In the genomic region with DNA sequence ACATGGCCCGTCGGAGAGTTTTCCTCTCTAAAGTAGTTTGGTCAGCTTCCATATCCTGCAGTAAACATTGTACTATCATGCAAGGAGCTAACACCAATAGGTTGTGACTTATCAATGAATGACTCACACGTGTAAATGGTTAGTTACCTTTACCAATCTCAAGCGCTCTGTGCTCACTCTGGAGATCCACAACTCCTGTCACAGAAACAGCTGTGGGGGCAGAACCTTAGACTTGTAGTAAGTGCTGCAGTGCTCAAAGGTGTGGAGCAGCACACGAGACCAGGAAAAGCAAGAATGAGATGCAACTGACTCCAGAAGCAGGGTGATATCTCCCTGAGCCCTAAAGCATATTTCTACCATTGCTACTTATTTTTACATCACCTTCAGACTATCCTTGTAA, we compare ENCODE assay signal across 38 cellular contexts.
"Had no signal": no experiment of that assay in that cellular context is flagged by ENCODE, and none has a peak within 500 bp of the region (broad histone marks: within the 10 kb centered on the region; RNA-seq: fewer than 3 reads in every experiment).

No MANE protein-coding gene starts in this region.

- H3K4me1 Mint-ChIP-seq: activated naive CD4-positive, alpha-beta T cell treated with anti-CD3 and anti-CD28 coated beads, Interleukin-2, amount 10 ng/mL, durations not matched to agents 7 days and 5 days; activated naive CD4-positive, alpha-beta T cell treated with anti-CD3 and anti-CD28 coated beads, Interleukin-2, amount 50 U/mL, for 24 hours; activated naive CD8-positive, alpha-beta T cell treated with anti-CD3 and anti-CD28 coated beads for 36 hours; activated naive CD8-positive, alpha-beta T cell treated with anti-CD3 and anti-CD28 coated beads, Interleukin-2, amount 10 ng/mL, durations not matched to agents 7 days and 5 days; activated naive CD8-positive, alpha-beta T cell treated with anti-CD3 and anti-CD28 coated beads, Interleukin-2, amount 50 U/mL, for 24 hours; activated T-helper 17 cell treated with anti-CD3 and anti-CD28 coated beads, Interleukin-2, amount 50 U/mL, for 72 hours; brain; central memory CD8-positive, alpha-beta T cell had no signal

- H3K4me3 ChIP-seq: adrenal gland, ascending aorta, body of pancreas, breast epithelium, cardiac muscle cell had no signal

- H3K9me3 Mint-ChIP-seq: activated naive CD4-positive, alpha-beta T cell treated with anti-CD3 and anti-CD28 coated beads for 36 hours; activated naive CD4-positive, alpha-beta T cell treated with anti-CD3 and anti-CD28 coated beads, Interleukin-2, amount 10 ng/mL, durations not matched to agents 7 days and 5 days; activated naive CD4-positive, alpha-beta T cell treated with anti-CD3 and anti-CD28 coated beads, Interleukin-2, amount 50 U/mL, for 24 hours; activated naive CD4-positive, alpha-beta T cell treated with anti-CD3 and anti-CD28 coated beads, Interleukin-2, amount 50 U/mL, for 72 hours; activated naive CD8-positive, alpha-beta T cell treated with anti-CD3 and anti-CD28 coated beads for 36 hours; activated naive CD8-positive, alpha-beta T cell treated with anti-CD3 and anti-CD28 coated beads, Interleukin-2, amount 10 ng/mL, durations not matched to agents 7 days and 5 days; activated naive CD8-positive, alpha-beta T cell treated with anti-CD3 and anti-CD28 coated beads, Interleukin-2, amount 50 U/mL, for 24 hours; activated T-cell treated with anti-CD3 and anti-CD28 coated beads, Interleukin-2, amount 50 U/mL, for 24 hours; activated T-cell treated with anti-CD3 and anti-CD28 coated beads, Interleukin-2, amount 50 U/mL, for 4 hours; activated T-cell treated with anti-CD3 and anti-CD28 coated beads, Interleukin-2, amount 50 U/mL, for 72 hours; activated T-helper 1 cell treated with anti-CD3 and anti-CD28 coated beads, Interleukin-12 subunit alpha, Interleukin-12 subunit beta, Interleukin-2, Interleukin-4 antibody, amounts not matched to agents 30 ng/mL and 10 ng/mL and 1 ng/mL, durations not matched to agents 14 hours and 24 hours and 36 hours; activated T-helper 17 cell treated with anti-CD3 and anti-CD28 coated beads, Interleukin-2, amount 50 U/mL, for 72 hours; activated T-helper 2 cell treated with anti-CD3 and anti-CD28 coated beads, Interferon-gamma antibody, Interleukin-2, Interleukin-4, amounts not matched to agents 10 μg/mL and 5 μg/mL and 100 μg/mL, durations not matched to agents 14 hours and 24 hours and 36 hours; brain; central memory CD8-positive, alpha-beta T cell had no signal

- ATAC-seq: activated naive CD4-positive, alpha-beta T cell treated with anti-CD3 and anti-CD28 coated beads, Interleukin-2, amount 50 U/mL, for 72 hours; activated naive CD8-positive, alpha-beta T cell treated with anti-CD3 and anti-CD28 coated beads, Interleukin-2, amount 50 U/mL, for 24 hours; activated T-cell treated with anti-CD3 and anti-CD28 coated beads, Interleukin-2, amount 50 U/mL, for 4 hours; activated T-cell treated with anti-CD3 and anti-CD28 coated beads, Interleukin-2, amount 50 U/mL, for 72 hours; activated T-helper 17 cell treated with anti-CD3 and anti-CD28 coated beads, Interleukin-2, amount 50 U/mL, for 72 hours; body of pancreas had no signal

- DNase-seq: activated effector memory CD4-positive, alpha-beta T cell treated with anti-CD3 and anti-CD28 coated beads, Interleukin-2, amount 50 U/mL, for 16 hours; activated effector memory CD4-positive, alpha-beta T cell treated with Interleukin-2 at 50 U/mL for 16 hours; activated gamma-delta T cell; activated gamma-delta T cell treated with Interleukin-2 at 50 U/mL for 16 hours; activated naive CD4-positive, alpha-beta T cell; activated naive CD4-positive, alpha-beta T cell treated with anti-CD3 and anti-CD28 coated beads for 36 hours; activated naive CD4-positive, alpha-beta T cell treated with anti-CD3 and anti-CD28 coated beads, Interleukin-2, amount 10 ng/mL, durations not matched to agents 7 days and 5 days; activated naive CD4-positive, alpha-beta T cell treated with anti-CD3 and anti-CD28 coated beads, Interleukin-2, amount 50 U/mL, for 16 hours; activated naive CD4-positive, alpha-beta T cell treated with Interleukin-2 at 50 U/mL for 16 hours; activated naive CD8-positive, alpha-beta T cell treated with anti-CD3 and anti-CD28 coated beads for 36 hours; activated naive CD8-positive, alpha-beta T cell treated with anti-CD3 and anti-CD28 coated beads, Interleukin-2, amount 10 ng/mL, durations not matched to agents 7 days and 5 days; activated naive CD8-positive, alpha-beta T cell treated with anti-CD3 and anti-CD28 coated beads, Interleukin-2, amount 50 U/mL, for 24 hours; activated T-cell treated with anti-CD3 and anti-CD28 coated beads, Interleukin-2, amount 50 U/mL, for 1 hour; activated T-cell treated with anti-CD3 and anti-CD28 coated beads, Interleukin-2, amount 50 U/mL, for 24 hours; activated T-cell treated with anti-CD3 and anti-CD28 coated beads, Interleukin-2, amount 50 U/mL, for 4 hours; activated T-cell treated with anti-CD3 and anti-CD28 coated beads, Interleukin-2, amount 50 U/mL, for 48 hours; activated T-cell treated with anti-CD3 and anti-CD28 coated beads, Interleukin-2, amount 50 U/mL, for 72 hours; adrenal gland; amniotic stem cell; amygdala; anterior cingulate cortex; aorta; body of pancreas; brain microvascular endothelial cell; caudate nucleus; central memory CD4-positive, alpha-beta T cell; cerebellar nuclear complex had no signal

- H3K27me3 ChIP-seq: adrenal gland, ascending aorta, body of pancreas, brain microvascular endothelial cell, breast epithelium, cardiac muscle cell had no signal

- H3K36me3 Mint-ChIP-seq: activated naive CD4-positive, alpha-beta T cell treated with anti-CD3 and anti-CD28 coated beads, Interleukin-2, amount 10 ng/mL, durations not matched to agents 7 days and 5 days; activated naive CD4-positive, alpha-beta T cell treated with anti-CD3 and anti-CD28 coated beads, Interleukin-2, amount 50 U/mL, for 24 hours; activated naive CD4-positive, alpha-beta T cell treated with anti-CD3 and anti-CD28 coated beads, Interleukin-2, amount 50 U/mL, for 72 hours; activated naive CD8-positive, alpha-beta T cell; activated naive CD8-positive, alpha-beta T cell treated with anti-CD3 and anti-CD28 coated beads for 36 hours; activated naive CD8-positive, alpha-beta T cell treated with anti-CD3 and anti-CD28 coated beads, Interleukin-2, amount 10 ng/mL, durations not matched to agents 7 days and 5 days; brain had no signal

- H3K4me3 Mint-ChIP-seq: activated naive CD4-positive, alpha-beta T cell treated with anti-CD3 and anti-CD28 coated beads for 36 hours; activated naive CD4-positive, alpha-beta T cell treated with anti-CD3 and anti-CD28 coated beads, Interleukin-2, amount 10 ng/mL, durations not matched to agents 7 days and 5 days; activated naive CD4-positive, alpha-beta T cell treated with anti-CD3 and anti-CD28 coated beads, Interleukin-2, amount 50 U/mL, for 24 hours; activated naive CD8-positive, alpha-beta T cell; activated naive CD8-positive, alpha-beta T cell treated with anti-CD3 and anti-CD28 coated beads for 36 hours; activated naive CD8-positive, alpha-beta T cell treated with anti-CD3 and anti-CD28 coated beads, Interleukin-2, amount 10 ng/mL, durations not matched to agents 7 days and 5 days; activated naive CD8-positive, alpha-beta T cell treated with anti-CD3 and anti-CD28 coated beads, Interleukin-2, amount 50 U/mL, for 24 hours; activated T-cell treated with anti-CD3 and anti-CD28 coated beads, Interleukin-2, amount 50 U/mL, for 24 hours; activated T-cell treated with anti-CD3 and anti-CD28 coated beads, Interleukin-2, amount 50 U/mL, for 4 hours; activated T-cell treated with anti-CD3 and anti-CD28 coated beads, Interleukin-2, amount 50 U/mL, for 72 hours; activated T-helper 1 cell treated with anti-CD3 and anti-CD28 coated beads, Interleukin-12 subunit alpha, Interleukin-12 subunit beta, Interleukin-2, Interleukin-4 antibody, amounts not matched to agents 30 ng/mL and 10 ng/mL and 1 ng/mL, durations not matched to agents 14 hours and 24 hours and 36 hours; activated T-helper 17 cell treated with anti-CD3 and anti-CD28 coated beads, Interleukin-2, amount 50 U/mL, for 72 hours; brain; central memory CD8-positive, alpha-beta T cell had no signal

- H3K9me3 ChIP-seq: adrenal gland, ascending aorta, body of pancreas, breast epithelium had no signal

- H3K27ac Mint-ChIP-seq: activated naive CD4-positive, alpha-beta T cell treated with anti-CD3 and anti-CD28 coated beads for 36 hours; activated naive CD4-positive, alpha-beta T cell treated with anti-CD3 and anti-CD28 coated beads, Interleukin-2, amount 10 ng/mL, durations not matched to agents 7 days and 5 days; activated naive CD4-positive, alpha-beta T cell treated with anti-CD3 and anti-CD28 coated beads, Interleukin-2, amount 50 U/mL, for 24 hours; activated naive CD4-positive, alpha-beta T cell treated with anti-CD3 and anti-CD28 coated beads, Interleukin-2, amount 50 U/mL, for 72 hours; activated naive CD8-positive, alpha-beta T cell; activated naive CD8-positive, alpha-beta T cell treated with anti-CD3 and anti-CD28 coated beads for 36 hours; activated naive CD8-positive, alpha-beta T cell treated with anti-CD3 and anti-CD28 coated beads, Interleukin-2, amount 10 ng/mL, durations not matched to agents 7 days and 5 days; activated naive CD8-positive, alpha-beta T cell treated with anti-CD3 and anti-CD28 coated beads, Interleukin-2, amount 50 U/mL, for 24 hours; activated T-cell treated with anti-CD3 and anti-CD28 coated beads, Interleukin-2, amount 50 U/mL, for 24 hours; activated T-cell treated with anti-CD3 and anti-CD28 coated beads, Interleukin-2, amount 50 U/mL, for 72 hours; activated T-helper 1 cell treated with anti-CD3 and anti-CD28 coated beads, Interleukin-12 subunit alpha, Interleukin-12 subunit beta, Interleukin-2, Interleukin-4 antibody, amounts not matched to agents 30 ng/mL and 10 ng/mL and 1 ng/mL, durations not matched to agents 14 hours and 24 hours and 36 hours; activated T-helper 17 cell treated with anti-CD3 and anti-CD28 coated beads, Interleukin-2, amount 50 U/mL, for 72 hours; activated T-helper 2 cell treated with anti-CD3 and anti-CD28 coated beads, Interferon-gamma antibody, Interleukin-2, Interleukin-4, amounts not matched to agents 10 μg/mL and 5 μg/mL and 100 μg/mL, durations not matched to agents 14 hours and 24 hours and 36 hours; brain had no signal

- H3K36me3 ChIP-seq: adrenal gland, ascending aorta, brain microvascular endothelial cell, breast epithelium, cardiac muscle cell had no signal

- H3K4me1 ChIP-seq: body of pancreas, breast epithelium had no signal

- H3K27me3 Mint-ChIP-seq: activated naive CD4-positive, alpha-beta T cell treated with anti-CD3 and anti-CD28 coated beads, Interleukin-2, amount 10 ng/mL, durations not matched to agents 7 days and 5 days; brain had no signal

- H3K27ac ChIP-seq: adrenal gland, ascending aorta, body of pancreas, brain microvascular endothelial cell, breast epithelium, cardiac muscle cell had no signal
